Comparison of ENCODE assay signal across 16 cellular contexts in the genomic region with DNA sequence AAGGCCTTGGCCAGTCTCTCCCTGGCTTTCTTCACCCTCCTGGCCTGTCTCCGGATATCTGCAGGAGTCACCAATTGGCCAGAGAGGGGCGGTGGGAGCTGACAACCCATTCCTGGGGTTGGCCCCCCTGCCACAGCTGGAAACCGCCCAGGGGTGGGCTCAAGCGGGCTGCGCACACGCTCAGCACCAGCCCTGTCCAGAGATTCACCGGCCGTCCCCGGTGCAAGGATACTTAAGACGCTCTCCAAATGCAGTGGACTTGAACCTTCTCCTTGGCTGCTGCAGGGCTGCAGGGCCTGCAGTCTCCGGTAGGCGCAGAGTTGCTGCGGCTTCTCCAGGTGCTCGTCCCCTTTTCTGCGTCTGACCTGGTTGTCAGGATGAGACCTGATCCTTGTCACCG. TPM values are rescaled to one million over a fixed set of nuclear protein-coding genes. Genes with fewer than 3 reads are reported as not detected.
"Had no signal": no experiment of that assay in that cellular context is flagged by ENCODE, and none has a peak within 500 bp of the region (broad histone marks: within the 10 kb centered on the region; RNA-seq: fewer than 3 reads in every experiment).

No MANE protein-coding gene starts in this region.

RNA-seq across cellular contexts. Expression of gene MBD3L3, which starts 2.1 kb away (rescaled TPM):
- total RNA-seq: stomach, subcutaneous adipose tissue, suprapubic skin, temporal lobe, thoracic aorta, thyroid gland, tibial nerve, transverse colon, upper lobe of left lung, upper lobe of right lung, ureter, urinary bladder, uterus, vagina had no signal
- polyA plus RNA-seq: stomach, urinary bladder had no signal

RNA-seq across cellular contexts. Expression of gene MBD3L2, which starts 7.2 kb away (rescaled TPM):
- total RNA-seq: stomach, subcutaneous adipose tissue, suprapubic skin, temporal lobe, testis, thoracic aorta, thyroid gland, tibial nerve, transverse colon, upper lobe of left lung, upper lobe of right lung, ureter, urinary bladder, uterus, vagina had no signal
- polyA plus RNA-seq: stomach, urinary bladder had no signal

RNA-seq across cellular contexts. Expression of gene MBD3L4, which starts 16.4 kb away (rescaled TPM):
- total RNA-seq: stomach, subcutaneous adipose tissue, suprapubic skin, temporal lobe, testis, thoracic aorta, thyroid gland, tibial nerve, transverse colon, upper lobe of left lung, upper lobe of right lung, ureter, urinary bladder, uterus, vagina had no signal
- polyA plus RNA-seq: stomach, thymus, urinary bladder had no signal

RNA-seq across cellular contexts. Expression of gene MBD3L5, which starts 26.0 kb away (rescaled TPM):
- total RNA-seq: stomach, subcutaneous adipose tissue, suprapubic skin, temporal lobe, testis, thoracic aorta, thyroid gland, tibial nerve, transverse colon, upper lobe of left lung, upper lobe of right lung, ureter, urinary bladder, uterus, vagina had no signal
- polyA plus RNA-seq: stomach, urinary bladder had no signal
